26 cellular contexts compared by ENCODE assay signal in the genomic region with DNA sequence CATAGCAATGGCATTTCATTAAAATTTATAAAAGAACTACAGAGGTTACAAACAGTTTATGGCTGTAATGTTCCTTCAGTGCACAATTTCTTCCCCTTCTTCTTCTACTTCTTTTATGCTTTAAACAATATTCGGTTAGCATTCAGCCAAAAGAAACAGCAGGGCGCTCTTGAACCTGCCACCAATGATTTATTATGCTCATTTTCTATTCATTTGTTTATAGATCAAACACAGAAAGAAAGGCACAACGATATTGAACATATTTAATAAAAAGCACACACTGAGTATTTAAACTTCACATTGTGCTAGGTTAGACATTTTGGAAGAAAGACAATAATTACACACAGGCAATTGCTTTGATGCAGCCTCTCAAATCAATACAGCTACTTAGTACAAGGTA.
DNase-seq lines count a peak whose midpoint lies in the region; ATAC-seq and TF ChIP-seq lines count a peak whose summit lies in the region.
"Had no signal": no experiment of that assay in that cellular context is flagged by ENCODE, and none has a peak within 500 bp of the region (broad histone marks: within the 10 kb centered on the region; RNA-seq: fewer than 3 reads in every experiment).

No MANE protein-coding gene starts in this region.

- H3K4me3 Mint-ChIP-seq in T-helper 17 cell = no peak overlapping the region
- H3K4me3 Mint-ChIP-seq: activated naive CD8-positive, alpha-beta T cell; natural killer cell; stimulated activated naive B cell treated with anti-CD40 and anti-IgM and Interleukin-4, amounts not matched to agents 10 μg/mL and 1 μg/mL and 100 μg/mL, for 72 hours had no signal

- H3K4me3 ChIP-seq in left lung = no peak overlapping the region
- no peak overlapping the region for H3K4me3 ChIP-seq in vagina
- H3K4me3 ChIP-seq: BLaER1, cardiac muscle cell, colonic mucosa, psoas muscle, sigmoid colon, SJSA1, suprapubic skin had no signal

- DNase-seq in DMS153 (lab: John Stamatoyannopoulos, UW) (peak; percentile 93), NCI-H1417 (lab: John Stamatoyannopoulos, UW) (peak; percentile 75 to 99 (median 87)), NCI-H2081 treated with DMSO at 0.1 percent for 48 hours (lab: John Stamatoyannopoulos, UW) (peak; percentile 89), NCI-H774 (lab: John Stamatoyannopoulos, UW) (peak; percentile 88), T-helper 17 cell (no peak), left lung (no peak), vagina (ENCODE audit: extremely low spot score in 2 of 2) (no peak)
- DNase-seq: activated CD4-positive, alpha-beta T cell treated with anti-CD3 and anti-CD28 coated beads, Interleukin-2, amount 50 U/mL, for 48 hours; activated CD4-positive, CD25-positive, alpha-beta regulatory T cell; activated CD8-positive, alpha-beta memory T cell treated with anti-CD3 and anti-CD28 coated beads, Interleukin-2, amount 50 U/mL, for 4 hours; aorta; Caco-2; colonic mucosa; effector CD8-positive, alpha-beta T cell; natural killer cell; occipital lobe; psoas muscle; sigmoid colon; stimulated activated naive B cell treated with anti-CD40 and anti-IgM and Interleukin-4, amounts not matched to agents 10 μg/mL and 1 μg/mL and 100 μg/mL, for 72 hours; T-helper 1 cell had no signal

- H3K9me3 ChIP-seq in T-helper 17 cell (ENCODE audit: control insufficient read depth, low read length, poor library complexity, severe bottlenecking) (no peaks in the 10 kb centered on the region), left lung (peaks cover 0 to 5% of the 10 kb centered on the region in 2 donors), vagina (no peaks in the 10 kb centered on the region)
- H3K9me3 ChIP-seq: BLaER1, Caco-2, colonic mucosa, psoas muscle, sigmoid colon, SJSA1, suprapubic skin had no signal

- H3K27me3 ChIP-seq in left lung = no peaks in the 10 kb centered on the region
- H3K27me3 ChIP-seq in vagina = no peaks in the 10 kb centered on the region
- H3K27me3 ChIP-seq: BLaER1, cardiac muscle cell, colonic mucosa, sigmoid colon, SJSA1, suprapubic skin had no signal

- TF ChIP-seq POLR2A in vagina (IDR thresholded peaks at IDR 0.05) = no peak

- no peaks in the 10 kb centered on the region for H3K36me3 Mint-ChIP-seq in T-helper 17 cell (ENCODE audit: low read depth)
- H3K36me3 Mint-ChIP-seq: activated naive CD8-positive, alpha-beta T cell; natural killer cell; stimulated activated naive B cell treated with anti-CD40 and anti-IgM and Interleukin-4, amounts not matched to agents 10 μg/mL and 1 μg/mL and 100 μg/mL, for 72 hours had no signal

- no peak overlapping the region for H3K27ac Mint-ChIP-seq in T-helper 17 cell
- H3K27ac Mint-ChIP-seq: activated naive CD8-positive, alpha-beta T cell; natural killer cell; stimulated activated naive B cell treated with anti-CD40 and anti-IgM and Interleukin-4, amounts not matched to agents 10 μg/mL and 1 μg/mL and 100 μg/mL, for 72 hours had no signal

- no peak for ATAC-seq in HG02623 (IDR thresholded peaks at IDR 0.05; ENCODE audit: unreplicated experiment)
- no peak for ATAC-seq in T-helper 17 cell
- no peak for ATAC-seq in left lung
- ATAC-seq: natural killer cell; psoas muscle; stimulated activated naive B cell treated with anti-CD40 and anti-IgM and Interleukin-4, amounts not matched to agents 10 μg/mL and 1 μg/mL and 100 μg/mL, for 72 hours had no signal

- no peaks in the 10 kb centered on the region for H3K36me3 ChIP-seq in left lung
- H3K36me3 ChIP-seq in vagina = no peaks in the 10 kb centered on the region
- H3K36me3 ChIP-seq: BLaER1, cardiac muscle cell, colonic mucosa, sigmoid colon, SJSA1, suprapubic skin had no signal

- TF ChIP-seq CTCF in left lung (IDR thresholded peaks at IDR 0.05) (no peak), vagina (IDR thresholded peaks at IDR 0.05) (no peak)

- no peaks in the 10 kb centered on the region for H3K4me1 ChIP-seq in left lung
- H3K4me1 ChIP-seq in vagina = no peaks in the 10 kb centered on the region
- H3K4me1 ChIP-seq: BLaER1, Caco-2, colonic mucosa, psoas muscle, sigmoid colon, SJSA1, suprapubic skin had no signal

- no peaks in the 10 kb centered on the region for H3K4me1 Mint-ChIP-seq in T-helper 17 cell
- H3K4me1 Mint-ChIP-seq: natural killer cell; stimulated activated naive B cell treated with anti-CD40 and anti-IgM and Interleukin-4, amounts not matched to agents 10 μg/mL and 1 μg/mL and 100 μg/mL, for 72 hours had no signal

- intact Hi-C loops in left lung (cut with DNase I) (no loop called here), vagina (cut with DNase I) (no loop called here)

- H3K27ac ChIP-seq in left lung (no peak overlapping the region), vagina (no peak overlapping the region)
- H3K27ac ChIP-seq: BLaER1, cardiac muscle cell, colonic mucosa, psoas muscle, sigmoid colon, SJSA1, suprapubic skin had no signal

- H3K27me3 Mint-ChIP-seq in T-helper 17 cell = no peaks in the 10 kb centered on the region
- H3K27me3 Mint-ChIP-seq: stimulated activated naive B cell treated with anti-CD40 and anti-IgM and Interleukin-4, amounts not matched to agents 10 μg/mL and 1 μg/mL and 100 μg/mL, for 72 hours had no signal

Comparison
In these comparisons a context has a peak if more than half of its experiments do, and no peak if none do; other contexts are left out.
1. DNase-seq: peak in DMS153 (single experiment), NCI-H1417 (3 of 3), NCI-H2081 treated with DMSO at 0.1 percent for 48 hours (single experiment) and NCI-H774 (single experiment); none in T-helper 17 cell (0 of 3), left lung (0 of 2) and vagina (0 of 2).